8 cellular contexts compared by ENCODE assay signal in genomic region chr17:7019839-7020519, GRCh38. TPM values are rescaled to one million over a fixed set of nuclear protein-coding genes. Genes with fewer than 3 reads are reported as not detected.
DNase-seq lines count a peak whose midpoint lies in the region; ATAC-seq and TF ChIP-seq lines count a peak whose summit lies in the region.

No MANE protein-coding gene starts in this region.

- BruUV-seq in HCT116 (replicated peaks; lab: Mats Ljungman, UMichigan): no TSS peak

- no peak for TF ChIP-seq POLR2A in HCT116 (IDR thresholded peaks at IDR 0.05; ENCODE audit: borderline replicate concordance, extremely low read depth, insufficient read depth, insufficient read length)
- TF ChIP-seq POLR2A in ovary (IDR thresholded peaks at IDR 0.05): no peak

- H3K27me3 ChIP-seq in HCT116 (ENCODE audit: insufficient read depth, low read length) (no peaks in the 10 kb centered on the region), SK-N-SH (ENCODE audit: insufficient read depth) (no peaks in the 10 kb centered on the region), ovary (no peaks in the 10 kb centered on the region)

- no peaks in the 10 kb centered on the region for H3K79me2 ChIP-seq in HCT116 (ENCODE audit: insufficient read depth, low read length)
- H3K79me2 ChIP-seq in SK-N-SH (ENCODE audit: insufficient read depth): no peaks in the 10 kb centered on the region

- H3K4me2 ChIP-seq in HCT116 (ENCODE audit: low read length) (peak overlapping the region; percentile 82), SK-N-SH (peak overlapping the region; percentile 78)

- 8% methylated on average over 12 of the region's 16 CpGs for WGBS in SK-N-SH (ENCODE audit: low lambda C conversion rate)
- WGBS in ovary, 3 donors: 6 to 7% (median 7%) methylated on average over 15 to 16 of the region's 16 CpGs

- no peak for ATAC-seq in HCT116
- ATAC-seq in GM19455 (IDR thresholded peaks at IDR 0.05; ENCODE audit: unreplicated experiment): no peak
- no peak for ATAC-seq in GM21529 (IDR thresholded peaks at IDR 0.05; ENCODE audit: unreplicated experiment)
- no peak for ATAC-seq in HG02623 (IDR thresholded peaks at IDR 0.05; ENCODE audit: unreplicated experiment)

- H3K9me2 ChIP-seq in HCT116 (ENCODE audit: insufficient read depth) (no peaks in the 10 kb centered on the region), SK-N-SH (no peaks in the 10 kb centered on the region)

- H3F3A ChIP-seq in SK-N-SH (replicated peaks; ENCODE audit: insufficient read depth): peaks cover 19% of the 10 kb centered on the region

- TF ChIP-seq EP300 in SK-N-SH (IDR thresholded peaks at IDR 0.05; ENCODE audit: borderline replicate concordance in 1 of 2, low read depth in 1 of 2, low read length in 1 of 2) (peak in 1 of 2 experiments; percentile 66; a peak in 3 of 4 replicates), ovary (IDR thresholded peaks at IDR 0.05) (no peak)

- peak overlapping the region; percentile 94 for H2AFZ ChIP-seq in HCT116 (ENCODE audit: low read depth, low read length, poor library complexity, severe bottlenecking)
- peak overlapping the region; percentile 100 for H2AFZ ChIP-seq in SK-N-SH (ENCODE audit: low read depth)

- POLR2A ChIA-PET in HCT116 (lab: Charles Lee) (interaction anchor here (0.6 kb wide), 1 partner anchor 353 kb away, joined by 6 read pairs; no protein-coding TSS in a partner anchor), SK-N-SH (lab: Yijun Ruan, JAX) (interaction anchor here (0.6 kb wide), 1 partner anchor 16 kb away, joined by 3 read pairs; the partner anchor contains the start of gene SLC16A13)

- H3K4me1 ChIP-seq in HCT116 (ENCODE audit: control insufficient read depth in 1 of 2, insufficient read depth in 2 of 2, low read length in 2 of 2) (peaks cover 10 to 48% of the 10 kb centered on the region in 2 experiments; a peak in 3 of 4 replicates), SK-N-SH (ENCODE audit: control insufficient read depth in 1 of 2, insufficient read depth in 2 of 2, low read depth in 1 of 2, low read length in 1 of 2) (peaks cover 9 to 37% of the 10 kb centered on the region in 2 experiments; a peak in 2 of 4 replicates), ovary (ENCODE audit: insufficient read depth) (peaks cover 11% of the 10 kb centered on the region)

- intact Hi-C loops in HCT116 (cut with micrococcal nuclease) (no loop called here), ovary (cut with DNase I) (loop anchor here in 2 of 4 donors (5.0 to 10.0 kb wide), 3 partner anchors 108 to 1165 kb away; partner anchors contain the start of gene XAF1 (in 1 of the 2))

- H3K9ac ChIP-seq in HCT116 (ENCODE audit: low read length) (peak overlapping the region; percentile 62), SK-N-SH (peak overlapping the region; percentile 65)

- no peak for DNase-seq in HCT116 (ENCODE audit: low read depth, low spot score)
- peak; percentile 90 for DNase-seq in SK-N-SH
- peak; percentile 51 for DNase-seq in foreskin melanocyte
- DNase-seq in ovary: peak; percentile 72 to 82 (median 81)
- no peak for DNase-seq in GM19240 (ENCODE audit: insufficient read length, low spot score)

- H3K36me3 ChIP-seq in HCT116 (ENCODE audit: control insufficient read depth in 1 of 2, insufficient read depth in 2 of 2, low read length in 2 of 2) (no peaks in the 10 kb centered on the region), SK-N-SH (replicated peaks in 1 of 2; ENCODE audit: control insufficient read depth in 1 of 2, insufficient read depth in 2 of 2, low read length in 1 of 2) (peaks cover 0 to 7% of the 10 kb centered on the region in 2 experiments), ovary (no peaks in the 10 kb centered on the region)

- CTCF ChIA-PET in HCT116 (lab: Charles Lee) (no interaction called here), SK-N-SH (lab: Yijun Ruan, JAX) (interaction anchor here (0.6 to 8.6 kb wide), 7 partner anchors 16 to 1485 kb away, joined by 3 to 64 read pairs (median 24); no protein-coding TSS in a partner anchor)

- H4K20me1 ChIP-seq in HCT116 (ENCODE audit: insufficient read depth) (no peaks in the 10 kb centered on the region), SK-N-SH (ENCODE audit: insufficient read depth) (no peaks in the 10 kb centered on the region)

- H3K9me3 ChIP-seq in HCT116 (ENCODE audit: control insufficient read depth in 1 of 2, insufficient read depth in 1 of 2, low read depth in 1 of 2, low read length in 2 of 2) (no peaks in the 10 kb centered on the region), SK-N-SH (no peaks in the 10 kb centered on the region), ovary (no peaks in the 10 kb centered on the region)

- H3K27ac ChIP-seq in HCT116 (ENCODE audit: low read depth, low read length) (no peak overlapping the region; the same call in 1 of the 2 replicates), SK-N-SH (ENCODE audit: low read depth in 2 of 2, low read length in 1 of 2) (peak overlapping the region in 1 of 2 experiments; percentile 90; a peak in 2 of 4 replicates), ovary (peak overlapping the region; percentile 82 to 99)

- H3K4me3 ChIP-seq in HCT116 (replicated peaks in 1 of 2; ENCODE audit: low read depth in 1 of 2, low read length in 2 of 2) (peak overlapping the region; percentile 29 to 54), SK-N-SH (ENCODE audit: low read depth in 2 of 2, low read length in 1 of 2) (peak overlapping the region; percentile 50 to 52), ovary (peak overlapping the region; percentile 63)

- RAD21 ChIA-PET in HCT116 (lab: Charles Lee; ENCODE audit: low non-redundant PET in 1 of 2, low total read pairs in 2 of 2, uncharacterized antibody in 2 of 2, unreplicated experiment in 2 of 2): no interaction called here

- TF ChIP-seq RAD21 in HCT116 (IDR thresholded peaks at IDR 0.05; ENCODE audit: low read depth) (no peak), SK-N-SH (IDR thresholded peaks at IDR 0.05; ENCODE audit: low read length) (no peak)

- TF ChIP-seq CTCF in HCT116 (IDR thresholded peaks at IDR 0.05 in 2 of 3, conservative IDR thresholded peaks at IDR 0.05 in 1 of 3; ENCODE audit: borderline replicate concordance in 1 of 3, insufficient read depth in 1 of 3, low read depth in 2 of 3, low read length in 2 of 3): no peak
- TF ChIP-seq CTCF in SK-N-SH (IDR thresholded peaks at IDR 0.05): no peak
- no peak for TF ChIP-seq CTCF in ovary (IDR thresholded peaks at IDR 0.05)

TF ChIP-seq in HCT116, 20 proteins besides CTCF, POLR2A, EP300 and RAD21 (continues in another document):
- TF ChIP-seq POLR2AphosphoS5 (IDR thresholded peaks at IDR 0.05; ENCODE audit: low read depth, low read length) (no peak), SRF (IDR thresholded peaks at IDR 0.05; ENCODE audit: low read depth) (no peak), ZNF274 (IDR thresholded peaks at IDR 0.05; ENCODE audit: low read depth, low read length) (no peak), CEBPB (IDR thresholded peaks at IDR 0.05; ENCODE audit: low read depth) (no peak), TCF7L2 (IDR thresholded peaks at IDR 0.05; ENCODE audit: borderline replicate concordance, extremely low read depth, insufficient read depth, insufficient read length) (no peak), ELF1 (IDR thresholded peaks at IDR 0.05; ENCODE audit: borderline replicate concordance, low read depth) (no peak), SIN3A (IDR thresholded peaks at IDR 0.05; ENCODE audit: low read depth) (no peak)

TF ChIP-seq in SK-N-SH, 30 proteins besides CTCF, POLR2A, EP300 and RAD21 (continues in another document):
- TF ChIP-seq CHD2 (IDR thresholded peaks at IDR 0.05; ENCODE audit: low read length, partially characterized antibody) (peak; percentile 86), MEF2A (IDR thresholded peaks at IDR 0.05; ENCODE audit: borderline replicate concordance, low read depth) (no peak), MXI1 (IDR thresholded peaks at IDR 0.05; ENCODE audit: low read depth, low read length) (0 out of 2 replicates have a peak, but pooled peaks have one; percentile 28), TEAD4 (IDR thresholded peaks at IDR 0.05; ENCODE audit: borderline replicate concordance, insufficient read depth) (no peak), NFIC (IDR thresholded peaks at IDR 0.05; ENCODE audit: borderline replicate concordance) (peak; percentile 38; the same call in 1 of the 2 replicates), RCOR1 (IDR thresholded peaks at IDR 0.05; ENCODE audit: low read length) (no peak), TAF1 (IDR thresholded peaks at IDR 0.05; ENCODE audit: borderline replicate concordance, low read depth, low read length) (peak; percentile 81; the same call in 1 of the 2 replicates)

RNA-seq across cellular contexts. Expression of gene BCL6B, which starts 2.9 kb away (rescaled TPM):
- total RNA-seq in HCT116 (2021; ENCODE audit: unreplicated experiment) (0.57 TPM), ovary (10 to 100 TPM in 1 of 7 donors, 1 to 10 TPM in 4, under 1 TPM in 2; 0.46 to 13.9 (median 3.5) TPM)
- 0.27 and 0.31 TPM in 2 replicates for polyA plus RNA-seq in HCT116 (2012)
- polyA plus RNA-seq in SK-N-SH (2012; rRNA removed) (0.02 TPM in 1 of 2 replicates, not detected in the other), ovary (10 to 100 TPM in 1 of 2 donors, 1 to 10 TPM in 1; 6.2 to 13.7 TPM)
- 0.01 TPM in 2 replicates for polyA plus RNA-seq in SK-N-SH (2012; cell fraction: cytosol; rRNA removed)
- 0.02 and 0.05 TPM in 2 replicates for polyA plus RNA-seq in SK-N-SH (2012; cell fraction: nucleus; rRNA removed)

RNA-seq across cellular contexts. Expression of gene RNASEK, which starts 7.6 kb away (rescaled TPM):
- total RNA-seq in HCT116 (2021; ENCODE audit: unreplicated experiment) (160 TPM), ovary (100 to 1,000 TPM in 6 of 7 donors, 10 to 100 TPM in 1; 80.1 to 211 (median 179) TPM)
- polyA plus RNA-seq in HCT116 (2012): 173 and 253 TPM in 2 replicates
- polyA plus RNA-seq in SK-N-SH (2012; rRNA removed) (220 and 317 TPM in 2 replicates), ovary (100 to 1,000 TPM; 192 to 295 TPM)
- 232 and 313 TPM in 2 replicates for polyA plus RNA-seq in SK-N-SH (2012; cell fraction: cytosol; rRNA removed)
- 127 and 132 TPM in 2 replicates for polyA plus RNA-seq in SK-N-SH (2012; cell fraction: nucleus; rRNA removed)

RNA-seq across cellular contexts. Expression of gene SLC16A13, which starts 15.8 kb away (rescaled TPM):
- total RNA-seq in HCT116 (2021; ENCODE audit: unreplicated experiment) (6.8 TPM), ovary (1 to 10 TPM in 4 of 7 donors, under 1 TPM in 3; 0.12 to 2.8 (median 1.2) TPM)
- polyA plus RNA-seq in HCT116 (2012): 3.4 and 4.7 TPM in 2 replicates
- polyA plus RNA-seq in SK-N-SH (2012; rRNA removed) (2.5 and 3.9 TPM in 2 replicates), ovary (1 to 10 TPM; 1.2 TPM)
- polyA plus RNA-seq in SK-N-SH (2012; cell fraction: cytosol; rRNA removed): 1.2 and 2.1 TPM in 2 replicates
- polyA plus RNA-seq in SK-N-SH (2012; cell fraction: nucleus; rRNA removed): 7.2 and 7.9 TPM in 2 replicates

RNA-seq across cellular contexts. Expression of gene SLC16A11, which starts 23.9 kb away (rescaled TPM):
- not detected for total RNA-seq in HCT116 (2021; ENCODE audit: unreplicated experiment)
- not detected in 2 replicates for polyA plus RNA-seq in HCT116 (2012)
- polyA plus RNA-seq in SK-N-SH (2012; rRNA removed): 0.12 and 0.18 TPM in 2 replicates
- polyA plus RNA-seq in SK-N-SH (2012; cell fraction: cytosol; rRNA removed): 0.03 and 0.04 TPM in 2 replicates
- 0.25 and 1.0 TPM in 2 replicates for polyA plus RNA-seq in SK-N-SH (2012; cell fraction: nucleus; rRNA removed)
- 10 to 100 TPM in 1 of 7 donors, 1 to 10 TPM in 5, not detected in 1; 1.2 to 14.4 (median 2.9) TPM for total RNA-seq in ovary
- polyA plus RNA-seq in ovary: 1 to 10 TPM in 1 of 2 donors, not detected in 1; 3.9 TPM

RNA-seq across cellular contexts. Expression of gene ALOX12, which starts 24.1 kb away (rescaled TPM):
- not detected for total RNA-seq in HCT116 (2021; ENCODE audit: unreplicated experiment)
- 0.15 and 0.21 TPM in 2 replicates for polyA plus RNA-seq in HCT116 (2012)
- not detected in 2 replicates for polyA plus RNA-seq in SK-N-SH (2012; rRNA removed)
- polyA plus RNA-seq in SK-N-SH (2012; cell fraction: cytosol; rRNA removed): not detected in 2 replicates
- not detected in 2 replicates for polyA plus RNA-seq in SK-N-SH (2012; cell fraction: nucleus; rRNA removed)
- total RNA-seq in ovary: under 1 TPM in 3 of 7 donors, not detected in 4; 0.51 to 0.74 (median 0.62) TPM
- under 1 TPM in 1 of 2 donors, not detected in 1; 0.05 TPM for polyA plus RNA-seq in ovary

Comparison
In these comparisons a context has a peak if more than half of its experiments do, and no peak if none do; other contexts are left out.
1. DNase-seq: peak in SK-N-SH (single experiment), foreskin melanocyte (single experiment) and ovary (5 of 5); none in HCT116 (single experiment) and GM19240 (single experiment).
2. Peak in every context shown above with its lines, with median percentiles within 50 percentile points of each other: H3K4me3 ChIP-seq.